In genomic region chr5:151825445-151825844, GRCh38 we compare ENCODE assay signal across 9 cellular contexts. TPM values are rescaled to one million over a fixed set of nuclear protein-coding genes. Genes with fewer than 3 reads are reported as not detected.
DNase-seq lines count a peak whose midpoint lies in the region; ATAC-seq and TF ChIP-seq lines count a peak whose summit lies in the region.
"Had no signal": no experiment of that assay in that cellular context is flagged by ENCODE, and none has a peak within 500 bp of the region (broad histone marks: within the 10 kb centered on the region; RNA-seq: fewer than 3 reads in every experiment).

No MANE protein-coding gene starts in this region.

- peak; percentile 93 for TF ChIP-seq CTCF in epithelial cell of esophagus (IDR thresholded peaks at IDR 0.05; ENCODE audit: insufficient read depth, low read depth, low read length, missing control alignments)

- POLR2A ChIA-PET in T-cell (lab: Charles Lee) = interaction anchor here in 1 of 2 donors (0.6 kb wide), 1 partner anchor 641 kb away, joined by 3 read pairs; no protein-coding TSS in a partner anchor

- H3K4me1 Mint-ChIP-seq in T-cell = peaks cover 3 to 11% (median 6%) of the 10 kb centered on the region in 3 donors

- DNase-seq in Right ventricle myocardium inferior (ENCODE audit: missing footprints) = no peak
- no peak for DNase-seq in cardiac septum (ENCODE audit: low spot score)
- peak; percentile 48 for DNase-seq in H4 (ENCODE audit: low spot score)
- peak; percentile 45 for DNase-seq in NCI-H1436 (lab: John Stamatoyannopoulos, UW)
- peak in 20 of 34 experiments; percentile 1 to 30 (median 18) for DNase-seq in T-cell
- peak; percentile 65 for DNase-seq in epithelial cell of esophagus (ENCODE audit: low read depth)
- DNase-seq in midbrain (lab: John Stamatoyannopoulos, UW) = peak; percentile 70

- H3K27ac Mint-ChIP-seq in T-cell = no peak overlapping the region

- peak; percentile 92 for ATAC-seq in Right ventricle myocardium inferior
- ATAC-seq in T-cell (replicated peaks in 1 of 4) = peak in 2 of 4 experiments; percentile 29 to 46
- ATAC-seq in HG03565 (IDR thresholded peaks at IDR 0.05; ENCODE audit: unreplicated experiment) = no peak

- no peak overlapping the region for H3K4me3 ChIP-seq in epithelial cell of esophagus (ENCODE audit: low read length)

- CTCF ChIA-PET in T-cell (lab: Charles Lee) = interaction anchor here (0.5 to 5.2 kb wide), 22 partner anchors 8 to 830 kb away, joined by 3 to 138 read pairs (median 4); no protein-coding TSS in a partner anchor

- H3K4me3 Mint-ChIP-seq in T-cell = no peak overlapping the region
- H3K4me3 Mint-ChIP-seq: naive thymus-derived CD8-positive, alpha-beta T cell had no signal

- no peaks in the 10 kb centered on the region for H3K27me3 Mint-ChIP-seq in T-cell
- H3K27me3 Mint-ChIP-seq: naive thymus-derived CD8-positive, alpha-beta T cell had no signal

- intact Hi-C loops in Right ventricle myocardium inferior (cut with DNase I) (loop anchor here (2.0 to 5.0 kb wide), 3 partner anchors 317 to 687 kb away; no protein-coding TSS in a partner anchor), cardiac septum (cut with DNase I) (loop anchor here (2.0 to 5.0 kb wide), 3 partner anchors 317 to 679 kb away; no protein-coding TSS in a partner anchor)

- peaks cover 22% of the 10 kb centered on the region for H3K36me3 Mint-ChIP-seq in T-cell

- peaks cover 0 to 6% (median 0%) of the 10 kb centered on the region in 3 donors for H3K9me3 Mint-ChIP-seq in T-cell

RNA-seq across cellular contexts. Expression of gene G3BP1, which starts 53.7 kb away (rescaled TPM):
- 114 TPM for total RNA-seq in Right ventricle myocardium inferior
- total RNA-seq in cardiac septum = 99.4 TPM
- total RNA-seq in H4 (2014; rRNA removed; shearing (Covaris generic)) = 113 and 129 TPM in 2 replicates
- total RNA-seq in T-cell = 100 to 1,000 TPM; 109 to 185 (median 170) TPM

Comparison
In these comparisons a context has a peak if more than half of its experiments do, and no peak if none do; other contexts are left out.
1. DNase-seq: peak in H4 (single experiment), NCI-H1436 (single experiment), T-cell (20 of 34), epithelial cell of esophagus (single experiment) and midbrain (single experiment); none in Right ventricle myocardium inferior (single experiment) and cardiac septum (single experiment).